In the genomic region with DNA sequence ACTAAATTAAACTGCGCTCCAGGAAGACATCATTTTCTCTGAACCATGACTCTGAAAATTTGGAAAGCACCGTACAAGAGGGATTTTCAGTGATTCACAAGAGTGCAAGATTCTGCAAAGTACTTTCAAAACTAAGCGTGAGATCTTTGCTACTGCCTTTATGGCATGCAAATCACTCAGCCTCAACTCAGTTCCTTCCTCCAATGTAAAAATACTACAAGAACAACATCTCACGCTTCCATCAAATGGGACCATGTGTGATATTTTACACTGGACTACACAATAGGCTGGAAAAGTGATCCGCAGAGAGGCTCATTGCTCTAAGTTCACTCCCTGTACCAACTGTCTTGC, we compare ENCODE assay signal across 8 cellular contexts. TPM values are rescaled to one million over a fixed set of nuclear protein-coding genes. Genes with fewer than 3 reads are reported as not detected.
A peak's percentile ranks its signal among the peaks of the same experiment; 100 is the strongest.
DNase-seq lines count a peak whose midpoint lies in the region; ATAC-seq and TF ChIP-seq lines count a peak whose summit lies in the region.

No MANE protein-coding gene starts in this region.

- no peak for TF ChIP-seq POLR2A in upper lobe of left lung (IDR thresholded peaks at IDR 0.05)

- H3K27ac Mint-ChIP-seq in HFFc6, result peak overlapping the region; percentile 94

- H3K9me3 Mint-ChIP-seq in HFFc6, result no peaks in the 10 kb centered on the region

- WGBS in upper lobe of left lung, 2 donors, result 51 to 56% methylated on average over 5 of the region's 5 CpGs

- no peak for TF ChIP-seq EP300 in upper lobe of left lung (IDR thresholded peaks at IDR 0.05)

- no peak for TF ChIP-seq CTCF in HFFc6 (IDR thresholded peaks at IDR 0.05)
- no peak for TF ChIP-seq CTCF in upper lobe of left lung (IDR thresholded peaks at IDR 0.05)

- H3K27ac ChIP-seq in SJCRH30 (peak overlapping the region; percentile 96), iPS-20b (ENCODE audit: low read length) (no peak overlapping the region), upper lobe of left lung (peak overlapping the region in 2 of 4 donors; percentile 86 to 92)

- no peaks in the 10 kb centered on the region for H3K27me3 ChIP-seq in SJCRH30
- peaks cover 45% of the 10 kb centered on the region for H3K27me3 ChIP-seq in iPS-20b (ENCODE audit: insufficient read depth, low read length)
- H3K27me3 ChIP-seq in upper lobe of left lung, result no peaks in the 10 kb centered on the region

- H3K4me1 Mint-ChIP-seq in HFFc6 (ENCODE audit: low read depth), result peaks cover 39% of the 10 kb centered on the region

- no peak overlapping the region for H3K9ac ChIP-seq in iPS-20b (ENCODE audit: low read depth, low read length)

- H3K27me3 Mint-ChIP-seq in HFFc6 (ENCODE audit: insufficient read depth), result peaks cover 2% of the 10 kb centered on the region

- peak; percentile 50 for ATAC-seq in GM18520 (IDR thresholded peaks at IDR 0.05; ENCODE audit: unreplicated experiment)
- no peak for ATAC-seq in upper lobe of left lung (ENCODE audit: low FRiP score in 2 of 2)

- no peaks in the 10 kb centered on the region for H3K9me3 ChIP-seq in SJCRH30 (replicated peaks)
- no peaks in the 10 kb centered on the region for H3K9me3 ChIP-seq in iPS-20b (ENCODE audit: insufficient read depth, low read depth, low read length)
- H3K9me3 ChIP-seq in upper lobe of left lung, result no peaks in the 10 kb centered on the region

- H3K4me3 Mint-ChIP-seq in HFFc6, result peak overlapping the region; percentile 95

- H3K36me3 ChIP-seq in SJCRH30 (no peaks in the 10 kb centered on the region), iPS-20b (ENCODE audit: insufficient read depth, low read depth, low read length) (no peaks in the 10 kb centered on the region), upper lobe of left lung (no peaks in the 10 kb centered on the region)

- DNase-seq in HFFc6 (no peak), SJCRH30 (no peak), upper lobe of left lung (no peak), NCI-H2081 treated with DMSO at 0.1 percent for 48 hours (lab: John Stamatoyannopoulos, UW) (no peak), NCI-H1105 (lab: John Stamatoyannopoulos, UW) (no peak), islet precursor cell (no peak)

- H3K4me3 ChIP-seq in SJCRH30 (peak overlapping the region; percentile 89), iPS-20b (ENCODE audit: low read length) (peak overlapping the region; percentile 75; the same call in 1 of the 2 replicates), upper lobe of left lung (peak overlapping the region in 3 of 4 donors; percentile 69 to 88 (median 75))

- H3K4me1 ChIP-seq in SJCRH30, result peaks cover 4% of the 10 kb centered on the region
- no peaks in the 10 kb centered on the region for H3K4me1 ChIP-seq in iPS-20b (ENCODE audit: insufficient read depth, low read length)
- H3K4me1 ChIP-seq in upper lobe of left lung, result peaks cover 0 to 18% (median 7%) of the 10 kb centered on the region in 4 donors

- no peaks in the 10 kb centered on the region for H3K36me3 Mint-ChIP-seq in HFFc6 (ENCODE audit: low read depth)

RNA-seq across cellular contexts. Expression of a gene that starts 0.7 kb away (rescaled TPM):
- 1 to 10 TPM; 1.9 to 3.9 (median 3.4) TPM for total RNA-seq in HFFc6 (2021; fragmentation: NEBNext Ultra II Directional; extraction: Animal tissue kit (Norgen Biotek cat#: 25700))
- total RNA-seq in SJCRH30 (2014; rRNA removed; shearing (Covaris generic)), result 16.3 and 18.0 TPM in 2 replicates
- total RNA-seq in upper lobe of left lung, result 10 to 100 TPM in 1 of 6 donors, 1 to 10 TPM in 5; 2.1 to 12.1 (median 7.4) TPM
